1 cellular context compared by ENCODE assay signal in genomic region chr19:30670562-30671513, GRCh38.
TF ChIP-seq lines count a peak whose summit lies in the region.

No MANE protein-coding gene starts in this region.

TF ChIP-seq in HepG2, 621 proteins besides CTCF, POLR2A, EP300 and RAD21 (continued from another document):
- TF ChIP-seq ARID4A (CRISPR knock-in tag; IDR thresholded peaks at IDR 0.05; ENCODE audit: borderline replicate concordance), result no peak
- no peak for TF ChIP-seq NAIF1 (CRISPR knock-in tag; IDR thresholded peaks at IDR 0.05; ENCODE audit: borderline replicate concordance)
- TF ChIP-seq CREBL2 (CRISPR knock-in tag; IDR thresholded peaks at IDR 0.05; ENCODE audit: borderline replicate concordance), result no peak
